ENCODE assay signal across 7 cellular contexts in genomic region chr2:54471221-54471711, GRCh38. TPM values are rescaled to one million over a fixed set of nuclear protein-coding genes. Genes with fewer than 3 reads are reported as not detected.
DNase-seq lines count a peak whose midpoint lies in the region; ATAC-seq lines count a peak whose summit lies in the region.

No MANE protein-coding gene starts in this region.

- H3K27me3 Mint-ChIP-seq in CD8-positive, alpha-beta memory T cell = peaks cover 5 to 7% of the 10 kb centered on the region in 2 donors

- H3K9me3 Mint-ChIP-seq in CD8-positive, alpha-beta memory T cell = peaks cover 0 to 3% (median 0%) of the 10 kb centered on the region in 5 donors

- H3K36me3 ChIP-seq in CD8-positive, alpha-beta memory T cell (ENCODE audit: insufficient read depth, low read length) = no peaks in the 10 kb centered on the region

- no peaks in the 10 kb centered on the region for H3K4me1 ChIP-seq in CD8-positive, alpha-beta memory T cell (ENCODE audit: insufficient read depth, low read length)

- H3K27ac Mint-ChIP-seq in CD8-positive, alpha-beta memory T cell = no peak overlapping the region

- H3K9me3 ChIP-seq in CD8-positive, alpha-beta memory T cell (ENCODE audit: low read length) = no peaks in the 10 kb centered on the region

- no peak overlapping the region for H3K4me3 ChIP-seq in CD8-positive, alpha-beta memory T cell (ENCODE audit: low read length)

- ATAC-seq in GM19035 (IDR thresholded peaks at IDR 0.05; ENCODE audit: unreplicated experiment) (peak; percentile 80), HG03103 (IDR thresholded peaks at IDR 0.05; ENCODE audit: low read depth, unreplicated experiment) (peak; percentile 85), GM18873 (IDR thresholded peaks at IDR 0.05; ENCODE audit: low FRiP score, unreplicated experiment) (no peak)

- H3K4me1 Mint-ChIP-seq in CD8-positive, alpha-beta memory T cell = no peaks in the 10 kb centered on the region

- DNase-seq in SK-N-DZ (ENCODE audit: low spot score) = peak; percentile 31
- DNase-seq in kidney glomerular epithelial cell (lab: John Stamatoyannopoulos, UW) = peak; percentile 88
- DNase-seq in CD8-positive, alpha-beta memory T cell = no peak
- no peak for DNase-seq in activated effector memory CD4-positive, alpha-beta T cell treated with anti-CD3 and anti-CD28 coated beads, Interleukin-2, amount 50 U/mL, for 16 hours

- no peak overlapping the region for H3K27ac ChIP-seq in CD8-positive, alpha-beta memory T cell (ENCODE audit: low read depth, low read length)

- no peak overlapping the region for H3K4me3 Mint-ChIP-seq in CD8-positive, alpha-beta memory T cell

- H3K36me3 Mint-ChIP-seq in CD8-positive, alpha-beta memory T cell = no peaks in the 10 kb centered on the region

- CTCF ChIA-PET in CD8-positive, alpha-beta memory T cell (lab: Charles Lee) = no interaction called here

- no peaks in the 10 kb centered on the region for H3K27me3 ChIP-seq in CD8-positive, alpha-beta memory T cell (ENCODE audit: insufficient read depth, low read length, poor library complexity, severe bottlenecking)

- POLR2A ChIA-PET in CD8-positive, alpha-beta memory T cell (lab: Charles Lee) = interaction anchor here (0.7 kb wide), 1 partner anchor 122 kb away, joined by 5 read pairs; no protein-coding TSS in a partner anchor

RNA-seq across cellular contexts. Expression of gene SPTBN1, which starts 15.1 kb away (rescaled TPM):
- 45.3 and 49.7 TPM in 2 replicates for polyA plus RNA-seq in SK-N-DZ (2014; cell fraction: cytosol; rRNA removed)
- polyA plus RNA-seq in SK-N-DZ (2014; cell fraction: nucleus; rRNA removed) = 44.3 and 68.7 TPM in 2 replicates
- 10 to 100 TPM; 38.4 to 38.5 TPM for total RNA-seq in CD8-positive, alpha-beta memory T cell
- 49.2 TPM for polyA plus RNA-seq in CD8-positive, alpha-beta memory T cell

Comparison
In these comparisons a context has a peak if more than half of its experiments do, and no peak if none do; other contexts are left out.
1. DNase-seq: peak in SK-N-DZ (single experiment) and kidney glomerular epithelial cell (single experiment); none in CD8-positive, alpha-beta memory T cell (0 of 5) and activated effector memory CD4-positive, alpha-beta T cell treated with anti-CD3 and anti-CD28 coated beads, Interleukin-2, amount 50 U/mL, for 16 hours (single experiment).